9 cellular contexts compared by ENCODE assay signal in genomic region chr3:52288674-52289073, GRCh38. TPM values are rescaled to one million over a fixed set of nuclear protein-coding genes. Genes with fewer than 3 reads are reported as not detected.
A peak's percentile ranks its signal among the peaks of the same experiment; 100 is the strongest.
DNase-seq lines count a peak whose midpoint lies in the region; ATAC-seq and TF ChIP-seq lines count a peak whose summit lies in the region.
"Had no signal": no experiment of that assay in that cellular context is flagged by ENCODE, and none has a peak within 500 bp of the region (broad histone marks: within the 10 kb centered on the region; RNA-seq: fewer than 3 reads in every experiment).

No MANE protein-coding gene starts in this region.

- no peaks in the 10 kb centered on the region for H3K9me3 ChIP-seq in Caco-2
- H3K9me3 ChIP-seq in OCI-LY7 (ENCODE audit: low read length): no peaks in the 10 kb centered on the region
- no peaks in the 10 kb centered on the region for H3K9me3 ChIP-seq in endodermal cell (ENCODE audit: control insufficient read depth, low read length)
- no peaks in the 10 kb centered on the region for H3K9me3 ChIP-seq in ovary

- H3K27ac ChIP-seq in OCI-LY7 (ENCODE audit: low read depth, low read length, poor library complexity, severe bottlenecking) (peak overlapping the region; percentile 95), endodermal cell (ENCODE audit: low read depth, low read length) (no peak overlapping the region), ovary (no peak overlapping the region)

- intact Hi-C loops in Caco-2 (cut with micrococcal nuclease; ENCODE audit: unreplicated experiment): loop anchor here (1.0 to 2.0 kb wide), 3 partner anchors 10 to 50 kb away; partner anchors contain the start of genes TWF2 and WDR82
- intact Hi-C loops in OCI-LY7 (cut with micrococcal nuclease; ENCODE audit: unreplicated experiment): no loop called here
- intact Hi-C loops in ovary (cut with DNase I): loop anchor here in 2 of 4 donors (5.0 to 10.0 kb wide), 2 partner anchors 51 to 116 kb away; partner anchors contain the start of gene TWF2 (in 1 of the 2)

- TF ChIP-seq CTCF in Caco-2 (IDR thresholded peaks at IDR 0.05; ENCODE audit: insufficient read depth in 1 of 2, low read depth in 1 of 2, low read length in 1 of 2, severe bottlenecking in 1 of 2, unreplicated experiment in 1 of 2) (no peak), OCI-LY7 (conservative IDR thresholded peaks at IDR 0.05; ENCODE audit: low read length) (no peak), endodermal cell (conservative IDR thresholded peaks at IDR 0.05) (no peak), ovary (IDR thresholded peaks at IDR 0.05) (no peak)

- H3K36me3 ChIP-seq in Caco-2 (ENCODE audit: control insufficient read depth, insufficient read depth, low read length): peaks cover 9% of the 10 kb centered on the region
- H3K36me3 ChIP-seq in OCI-LY7 (ENCODE audit: insufficient read depth, low read length): peaks cover 8% of the 10 kb centered on the region; the same call in 1 of the 2 replicates
- H3K36me3 ChIP-seq in endodermal cell (ENCODE audit: control insufficient read depth, insufficient read depth, low read length): peaks cover 11% of the 10 kb centered on the region
- H3K36me3 ChIP-seq in ovary: no peaks in the 10 kb centered on the region

- BruUV-seq in Caco-2 (replicated peaks; lab: Mats Ljungman, UMichigan) (no TSS peak), OCI-LY7 (replicated peaks; lab: Mats Ljungman, UMichigan) (no TSS peak)

- CTCF ChIA-PET in Caco-2 (lab: Charles Lee) (interaction anchor here (1.7 to 2.2 kb wide), 2 partner anchors 10 to 11 kb away, joined by 11 to 16 read pairs; partner anchors contain the start of gene WDR82), OCI-LY7 (lab: Charles Lee; ENCODE audit: unreplicated experiment) (interaction anchor here (0.9 to 1.1 kb wide), 3 partner anchors 10 to 96 kb away, joined by 4 read pairs; partner anchors contain the start of gene WDR82)

- H3K36me3 Mint-ChIP-seq in Caco-2 (ENCODE audit: insufficient read depth, unreplicated experiment): peaks cover 51% of the 10 kb centered on the region
- H3K36me3 Mint-ChIP-seq in endodermal cell (ENCODE audit: low read depth): peaks cover 1% of the 10 kb centered on the region

- H3K9me3 Mint-ChIP-seq in Caco-2 (ENCODE audit: unreplicated experiment) (no peaks in the 10 kb centered on the region), endodermal cell (no peaks in the 10 kb centered on the region)

- H3K27me3 ChIP-seq in Caco-2 (replicated peaks; ENCODE audit: control insufficient read depth, insufficient read depth, low read length): no peaks in the 10 kb centered on the region
- no peaks in the 10 kb centered on the region for H3K27me3 ChIP-seq in endodermal cell (ENCODE audit: control insufficient read depth, insufficient read depth, low read length, poor library complexity, severe bottlenecking)
- H3K27me3 ChIP-seq in ovary: no peaks in the 10 kb centered on the region

- H3K4me3 Mint-ChIP-seq in Caco-2 (ENCODE audit: unreplicated experiment): peak overlapping the region; percentile 80
- peak overlapping the region; percentile 92 for H3K4me3 Mint-ChIP-seq in endodermal cell

- peak overlapping the region; percentile 100 for H3K27ac Mint-ChIP-seq in Caco-2 (ENCODE audit: unreplicated experiment)
- H3K27ac Mint-ChIP-seq in endodermal cell: peak overlapping the region; percentile 16

- H3K27me3 Mint-ChIP-seq in Caco-2 (ENCODE audit: insufficient read depth, unreplicated experiment) (no peaks in the 10 kb centered on the region), endodermal cell (ENCODE audit: insufficient read depth) (no peaks in the 10 kb centered on the region)

- no peak for TF ChIP-seq POLR2A in ovary (IDR thresholded peaks at IDR 0.05)

- POLR2A ChIA-PET in Caco-2 (lab: Charles Lee) (interaction anchor here (1.7 to 2.0 kb wide), 2 partner anchors 10 to 134 kb away, joined by 6 to 18 read pairs; partner anchors contain the start of genes POC1A and WDR82), OCI-LY7 (lab: Charles Lee) (interaction anchor here (0.6 to 2.4 kb wide), 9 partner anchors 8 to 63 kb away, joined by 3 to 7 read pairs (median 4); partner anchors contain the start of genes TLR9 and TWF2)

- no peaks in the 10 kb centered on the region for H4K20me1 ChIP-seq in OCI-LY7 (ENCODE audit: insufficient read depth, low read length)

- DNase-seq in Caco-2 (peak in 1 of 2 experiments; percentile 19), OCI-LY7 (ENCODE audit: low spot score) (no peak), endodermal cell (no peak), ovary (peak in 2 of 5 donors; percentile 15 to 32), DMS 273 (lab: John Stamatoyannopoulos, UW; ENCODE audit: unreplicated experiment) (no peak)
- DNase-seq in activated effector memory CD4-positive, alpha-beta T cell treated with anti-CD3 and anti-CD28 coated beads, Interleukin-2, amount 50 U/mL, for 16 hours: no peak
- DNase-seq: NCI-H2029 treated with DMSO at 0.1 percent for 48 hours had no signal

- no peak for TF ChIP-seq EP300 in ovary (IDR thresholded peaks at IDR 0.05)

- 94 to 95% methylated on average over 5 to 6 of the region's 6 CpGs for WGBS in endodermal cell (ENCODE audit: insufficient coverage in 1 of 2, insufficient read length in 1 of 2), 2 experiments
- 75 to 80% (median 77%) methylated on average over 6 of the region's 6 CpGs for WGBS in ovary, 3 donors

- peaks cover 27% of the 10 kb centered on the region for H3K4me1 Mint-ChIP-seq in Caco-2 (ENCODE audit: low read depth, unreplicated experiment)
- H3K4me1 Mint-ChIP-seq in endodermal cell: peaks cover 25% of the 10 kb centered on the region

- no peak overlapping the region for H3K9ac ChIP-seq in endodermal cell (ENCODE audit: extremely low read depth, low read length, poor library complexity, severe bottlenecking)

- H3K4me2 ChIP-seq in OCI-LY7 (ENCODE audit: low read length): peak overlapping the region; percentile 81

- H3K79me2 ChIP-seq in OCI-LY7 (ENCODE audit: insufficient read depth, low read depth, low read length): peaks cover 13% of the 10 kb centered on the region; the same call in 1 of the 2 replicates

- no peaks in the 10 kb centered on the region for H3K9me2 ChIP-seq in OCI-LY7 (ENCODE audit: insufficient read depth, low read length)

- H2AFZ ChIP-seq in OCI-LY7 (ENCODE audit: low read length): no peak overlapping the region

- ATAC-seq in GM18519 (IDR thresholded peaks at IDR 0.05; ENCODE audit: low FRiP score, unreplicated experiment) (no peak), HG03196 (IDR thresholded peaks at IDR 0.05; ENCODE audit: unreplicated experiment) (no peak)

- H3K4me1 ChIP-seq in Caco-2 (peaks cover 46% of the 10 kb centered on the region), OCI-LY7 (ENCODE audit: insufficient read depth, low read length, poor library complexity, severe bottlenecking) (peaks cover 21% of the 10 kb centered on the region), endodermal cell (ENCODE audit: control insufficient read depth, insufficient read depth, low read length) (peaks cover 17% of the 10 kb centered on the region), ovary (ENCODE audit: insufficient read depth) (peaks cover 9% of the 10 kb centered on the region)

- H3K4me3 ChIP-seq in Caco-2 (ENCODE audit: low read depth, low read length) (peak overlapping the region; percentile 71), OCI-LY7 (ENCODE audit: low read depth, low read length, poor library complexity, severe bottlenecking) (peak overlapping the region; percentile 83), endodermal cell (ENCODE audit: low read length) (peak overlapping the region; percentile 93), ovary (peak overlapping the region; percentile 95)

RNA-seq across cellular contexts. Expression of gene GLYCTK, which starts 1.0 kb away (rescaled TPM):
- total RNA-seq in Caco-2 (2022): 128 and 146 TPM in 2 replicates
- total RNA-seq in OCI-LY7 (2014; rRNA removed; shearing (Covaris generic)): 24.5 and 28.1 TPM in 2 replicates
- 28.6 and 29.6 TPM in 2 replicates for total RNA-seq in OCI-LY7 (2022)
- total RNA-seq in endodermal cell: 10 to 100 TPM; 21.7 to 28.4 TPM
- 5.8 TPM for polyA plus RNA-seq in endodermal cell (2013, experiment 1 of 2)
- 7.1 TPM for polyA plus RNA-seq in endodermal cell (2013, experiment 2 of 2)
- 10 to 100 TPM in 1 of 7 donors, 1 to 10 TPM in 6; 3.7 to 12.2 (median 6.2) TPM for total RNA-seq in ovary
- 1 to 10 TPM in 1 of 2 donors, under 1 TPM in 1; 0.83 to 6.8 TPM for polyA plus RNA-seq in ovary

RNA-seq across cellular contexts. Expression of gene WDR82, which starts 10.2 kb away (rescaled TPM):
- total RNA-seq in Caco-2 (2022) (67.1 and 68.7 TPM in 2 replicates), OCI-LY7 (2022) (66.2 and 67.9 TPM in 2 replicates), endodermal cell (10 to 100 TPM; 78.4 to 84.2 TPM), ovary (100 to 1,000 TPM in 2 of 7 donors, 10 to 100 TPM in 5; 36.4 to 104 (median 95.2) TPM)
- total RNA-seq in OCI-LY7 (2014; rRNA removed; shearing (Covaris generic)): 27.8 and 38.5 TPM in 2 replicates
- polyA plus RNA-seq in endodermal cell (2013, experiment 1 of 2): 95.1 TPM
- polyA plus RNA-seq in endodermal cell (2013, experiment 2 of 2): 88.3 TPM
- 100 to 1,000 TPM in 1 of 2 donors, 10 to 100 TPM in 1; 55.3 to 110 TPM for polyA plus RNA-seq in ovary

RNA-seq across cellular contexts. Expression of gene DNAH1, which starts 27.4 kb away (rescaled TPM):
- total RNA-seq in Caco-2 (2022) (2.9 and 4.1 TPM in 2 replicates), OCI-LY7 (2022) (5.8 and 10.5 TPM in 2 replicates), endodermal cell (1 to 10 TPM; 4.9 to 5.5 TPM), ovary (10 to 100 TPM in 2 of 7 donors, 1 to 10 TPM in 5; 5.0 to 15.7 (median 7.8) TPM)
- total RNA-seq in OCI-LY7 (2014; rRNA removed; shearing (Covaris generic)): 14.2 and 18.3 TPM in 2 replicates
- 2.8 TPM for polyA plus RNA-seq in endodermal cell (2013, experiment 1 of 2)
- polyA plus RNA-seq in endodermal cell (2013, experiment 2 of 2): 3.1 TPM
- polyA plus RNA-seq in ovary: 1 to 10 TPM; 3.1 to 3.9 TPM

RNA-seq across cellular contexts. Expression of gene PPM1M, which starts 43.1 kb away (rescaled TPM):
- 6.7 and 8.3 TPM in 2 replicates for total RNA-seq in Caco-2 (2022)
- 1.1 and 4.4 TPM in 2 replicates for total RNA-seq in OCI-LY7 (2014; rRNA removed; shearing (Covaris generic))
- 13.8 and 15.6 TPM in 2 replicates for total RNA-seq in OCI-LY7 (2022)
- total RNA-seq in endodermal cell: 1 to 10 TPM; 6.7 to 6.8 TPM
- polyA plus RNA-seq in endodermal cell (2013, experiment 1 of 2): 4.8 TPM
- 3.8 TPM for polyA plus RNA-seq in endodermal cell (2013, experiment 2 of 2)
- total RNA-seq in ovary: 10 to 100 TPM; 15.4 to 32.4 (median 23.4) TPM
- polyA plus RNA-seq in ovary: 10 to 100 TPM; 25.7 to 48.4 TPM

RNA-seq across cellular contexts. Expression of gene TWF2, which starts 49.7 kb away (rescaled TPM):
- total RNA-seq in Caco-2 (2022): 29.9 and 30.5 TPM in 2 replicates
- total RNA-seq in OCI-LY7 (2014; rRNA removed; shearing (Covaris generic)): 40.0 and 52.8 TPM in 2 replicates
- total RNA-seq in OCI-LY7 (2022): 60.2 and 64.9 TPM in 2 replicates
- total RNA-seq in endodermal cell: 10 to 100 TPM; 40.7 to 41.9 TPM
- polyA plus RNA-seq in endodermal cell (2013, experiment 1 of 2): 32.6 TPM
- polyA plus RNA-seq in endodermal cell (2013, experiment 2 of 2): 27.3 TPM
- total RNA-seq in ovary: 10 to 100 TPM; 34.0 to 56.3 (median 43.3) TPM
- 10 to 100 TPM; 14.3 to 40.7 TPM for polyA plus RNA-seq in ovary
